Comparison of ENCODE assay signal across 13 cellular contexts in the genomic region with DNA sequence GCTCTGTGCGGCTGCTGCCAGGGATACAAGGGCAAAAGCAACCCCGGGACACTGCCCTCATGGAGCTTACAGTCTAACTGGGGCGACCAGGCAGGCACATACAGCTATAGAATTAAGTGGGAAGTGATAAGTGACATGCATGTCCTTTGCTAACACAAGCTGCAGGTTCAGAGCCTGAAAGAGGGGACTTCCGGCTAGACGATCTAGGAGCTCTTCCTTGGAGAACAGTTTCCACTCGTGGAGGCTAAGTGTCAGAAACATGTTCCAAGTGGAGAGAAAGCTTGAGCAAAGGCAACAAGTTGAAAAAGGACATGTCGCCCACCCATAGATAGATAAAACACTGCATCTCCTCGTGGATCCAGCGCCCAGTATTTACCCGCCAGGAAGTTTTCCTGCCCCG. TPM values are rescaled to one million over a fixed set of nuclear protein-coding genes. Genes with fewer than 3 reads are reported as not detected.
DNase-seq lines count a peak whose midpoint lies in the region; ATAC-seq, FAIRE-seq and TF ChIP-seq lines count a peak whose summit lies in the region.
"Had no signal": no experiment of that assay in that cellular context is flagged by ENCODE, and none has a peak within 500 bp of the region (broad histone marks: within the 10 kb centered on the region; RNA-seq: fewer than 3 reads in every experiment).

No MANE protein-coding gene starts in this region.

- H3K27ac Mint-ChIP-seq in Caco-2 (ENCODE audit: unreplicated experiment) (no peak overlapping the region), IgD-negative memory B cell (peak overlapping the region; percentile 76 to 88 (median 78))
- H3K27ac Mint-ChIP-seq: activated T-cell treated with anti-CD3 and anti-CD28 coated beads, Interleukin-2, amount 50 U/mL, for 24 hours had no signal

- H3K4me1 ChIP-seq in Caco-2 (peaks cover 17% of the 10 kb centered on the region; the same call in 1 of the 2 replicates), esophagus muscularis mucosa (peaks cover 34 to 81% (median 64%) of the 10 kb centered on the region in 4 donors), trophoblast cell (ENCODE audit: control insufficient read depth in 1 of 2, insufficient read depth in 2 of 2, low read length in 2 of 2) (peaks cover 44 to 52% of the 10 kb centered on the region in 2 experiments), kidney (ENCODE audit: control insufficient read depth in 1 of 2, insufficient read depth in 1 of 2, low read depth in 1 of 2, low read length in 2 of 2) (peaks cover 0 to 11% of the 10 kb centered on the region in 2 donors)

- CTCF ChIA-PET in Caco-2 (lab: Charles Lee), result no interaction called here

- no peaks in the 10 kb centered on the region for H3K27me3 Mint-ChIP-seq in Caco-2 (ENCODE audit: insufficient read depth, unreplicated experiment)
- peaks cover 79% of the 10 kb centered on the region for H3K27me3 Mint-ChIP-seq in IgD-negative memory B cell

- no peaks in the 10 kb centered on the region for H3K9me3 Mint-ChIP-seq in Caco-2 (ENCODE audit: unreplicated experiment)
- H3K9me3 Mint-ChIP-seq in IgD-negative memory B cell, result peaks cover 0 to 9% (median 7%) of the 10 kb centered on the region in 3 donors
- H3K9me3 Mint-ChIP-seq: activated T-cell treated with anti-CD3 and anti-CD28 coated beads, Interleukin-2, amount 50 U/mL, for 24 hours had no signal

- H3K4me2 ChIP-seq in trophoblast cell (ENCODE audit: low read length), result peak overlapping the region; percentile 74

- no peak overlapping the region for H2AFZ ChIP-seq in trophoblast cell (ENCODE audit: insufficient read depth, low read length, poor library complexity)

- no peak overlapping the region for H3K14ac ChIP-seq in trophoblast cell (ENCODE audit: low read length)

- no peak overlapping the region for H2BK120ac ChIP-seq in trophoblast cell (ENCODE audit: insufficient read depth, low read length, poor library complexity)

- H4K91ac ChIP-seq in trophoblast cell (ENCODE audit: low read depth, low read length), result peak overlapping the region; percentile 0

- no peak overlapping the region for H4K8ac ChIP-seq in trophoblast cell (ENCODE audit: low read depth, low read length)

- H3K79me2 ChIP-seq in trophoblast cell (ENCODE audit: control insufficient read depth, insufficient read depth, low read length, poor library complexity), result peaks cover 12% of the 10 kb centered on the region

- no peak for TF ChIP-seq CTCF in Caco-2 (IDR thresholded peaks at IDR 0.05; ENCODE audit: insufficient read depth in 1 of 2, low read depth in 1 of 2, low read length in 1 of 2, severe bottlenecking in 1 of 2, unreplicated experiment in 1 of 2)
- no peak for TF ChIP-seq CTCF in esophagus muscularis mucosa (IDR thresholded peaks at IDR 0.05)
- no peak for TF ChIP-seq CTCF in kidney (IDR thresholded peaks at IDR 0.05; ENCODE audit: borderline replicate concordance, extremely low read depth, insufficient read depth)

- H3K27me3 ChIP-seq in Caco-2 (replicated peaks; ENCODE audit: control insufficient read depth, insufficient read depth, low read length) (no peaks in the 10 kb centered on the region), esophagus muscularis mucosa (peaks cover 18 to 100% (median 98%) of the 10 kb centered on the region in 4 donors), trophoblast cell (ENCODE audit: insufficient read depth, low read length) (peaks cover 48% of the 10 kb centered on the region)

- H3K4me3 ChIP-seq in Caco-2 (ENCODE audit: low read depth, low read length), result peak overlapping the region; percentile 37
- peak overlapping the region in 3 of 4 donors; percentile 24 to 39 (median 36) for H3K4me3 ChIP-seq in esophagus muscularis mucosa
- peak overlapping the region; percentile 64 for H3K4me3 ChIP-seq in trophoblast cell (ENCODE audit: low read depth, low read length)
- no peak overlapping the region for H3K4me3 ChIP-seq in kidney (ENCODE audit: low read length in 2 of 2)

- no peak overlapping the region for H4K12ac ChIP-seq in trophoblast cell (ENCODE audit: low read depth, low read length)

- no peak overlapping the region for H3K23ac ChIP-seq in trophoblast cell (ENCODE audit: low read length)

- peaks cover 47% of the 10 kb centered on the region for H3K79me1 ChIP-seq in trophoblast cell (ENCODE audit: low read length)

- H3K9me3 ChIP-seq in Caco-2 (no peaks in the 10 kb centered on the region), esophagus muscularis mucosa (no peaks in the 10 kb centered on the region), trophoblast cell (ENCODE audit: insufficient read depth, low read depth, low read length) (peaks cover 12% of the 10 kb centered on the region), kidney (ENCODE audit: control insufficient read depth in 1 of 2, low read length in 2 of 2) (no peaks in the 10 kb centered on the region)
- H3K9me3 ChIP-seq: heart left ventricle had no signal

- peak overlapping the region; percentile 74 for H3K4me3 Mint-ChIP-seq in Caco-2 (ENCODE audit: unreplicated experiment)
- H3K4me3 Mint-ChIP-seq in IgD-negative memory B cell, result peak overlapping the region; percentile 41 to 74 (median 56)

- peak overlapping the region; percentile 15 for H2BK5ac ChIP-seq in trophoblast cell (ENCODE audit: low read depth, low read length, poor library complexity)

- no peak for ATAC-seq in HG03460 (IDR thresholded peaks at IDR 0.05; ENCODE audit: unreplicated experiment)

- no peak overlapping the region for H2AK5ac ChIP-seq in trophoblast cell (ENCODE audit: low read length)

- BruUV-seq in Caco-2 (replicated peaks; lab: Mats Ljungman, UMichigan), result no TSS peak

- no peak for FAIRE-seq in kidney (lab: Jason Lieb, UNC)

- peak overlapping the region; percentile 96 for H2BK12ac ChIP-seq in trophoblast cell (ENCODE audit: low read length)

- no peak overlapping the region for H3K27ac ChIP-seq in esophagus muscularis mucosa (replicated peaks in 1 of 4)
- H3K27ac ChIP-seq in trophoblast cell (ENCODE audit: low read depth, low read length), result no peak overlapping the region
- H3K27ac ChIP-seq in kidney (ENCODE audit: low read depth in 2 of 2, low read length in 2 of 2), result no peak overlapping the region

- no peaks in the 10 kb centered on the region for H3K36me3 ChIP-seq in Caco-2 (ENCODE audit: control insufficient read depth, insufficient read depth, low read length)
- no peaks in the 10 kb centered on the region for H3K36me3 ChIP-seq in esophagus muscularis mucosa
- H3K36me3 ChIP-seq in trophoblast cell (ENCODE audit: control insufficient read depth in 1 of 2, insufficient read depth in 2 of 2, low read length in 2 of 2), result no peaks in the 10 kb centered on the region
- no peaks in the 10 kb centered on the region for H3K36me3 ChIP-seq in kidney (ENCODE audit: control insufficient read depth in 1 of 2, insufficient read depth in 2 of 2, low read length in 2 of 2)
- H3K36me3 ChIP-seq: heart left ventricle had no signal

- H3K18ac ChIP-seq in trophoblast cell (ENCODE audit: low read length), result no peak overlapping the region

- H3K4me1 Mint-ChIP-seq in Caco-2 (ENCODE audit: low read depth, unreplicated experiment) (peaks cover 8% of the 10 kb centered on the region), IgD-negative memory B cell (peaks cover 17 to 40% (median 35%) of the 10 kb centered on the region in 3 donors)

- peak overlapping the region; percentile 21 for H3K9ac ChIP-seq in trophoblast cell (ENCODE audit: low read length)
- no peak overlapping the region for H3K9ac ChIP-seq in kidney (ENCODE audit: low read length in 2 of 2)

- H3K36me3 Mint-ChIP-seq in Caco-2 (ENCODE audit: insufficient read depth, unreplicated experiment) (peaks cover 4% of the 10 kb centered on the region), IgD-negative memory B cell (no peaks in the 10 kb centered on the region)

- TF ChIP-seq EP300 in esophagus muscularis mucosa (IDR thresholded peaks at IDR 0.05), result no peak

- DNase-seq in Caco-2, result no peak
- no peak for DNase-seq in esophagus muscularis mucosa (ENCODE audit: extremely low spot score)
- DNase-seq in trophoblast cell, result no peak
- DNase-seq in kidney, result no peak
- DNase-seq in iPS-NIHi7 (ENCODE audit: extremely low spot score), result no peak
- DNase-seq: NCI-H1694, NCI-H774 had no signal

- no peak overlapping the region for H3K4ac ChIP-seq in trophoblast cell (ENCODE audit: low read depth, low read length)

- intact Hi-C loops in Caco-2 (cut with micrococcal nuclease; ENCODE audit: unreplicated experiment) (loop anchor here (1.0 kb wide), 1 partner anchor 12 kb away; no protein-coding TSS in a partner anchor), esophagus muscularis mucosa (cut with DNase I) (no loop called here), kidney (cut with DNase I) (no loop called here)

- POLR2A ChIA-PET in Caco-2 (lab: Charles Lee), result interaction anchor here (0.8 kb wide), 1 partner anchor 88 kb away, joined by 4 read pairs; a partner anchor contains a TSS

- no peak for TF ChIP-seq POLR2A in esophagus muscularis mucosa (IDR thresholded peaks at IDR 0.05; ENCODE audit: low read depth)

- WGBS in esophagus muscularis mucosa, result 24% methylated on average over 11 of the region's 11 CpGs
- no CpG with 5 or more reads among the region's 11 CpGs for WGBS in trophoblast cell (ENCODE audit: extremely low coverage, insufficient coverage, insufficient read length)

RNA-seq across cellular contexts. Expression of a gene that starts 0.5 kb away (rescaled TPM):
- total RNA-seq in Caco-2 (2022) (0.37 and 0.43 TPM in 2 replicates), esophagus muscularis mucosa (under 1 TPM in 2 of 4 donors, not detected in 2; 0.19 to 0.34 TPM), kidney (not detected)
- polyA plus RNA-seq in IgD-negative memory B cell (not detected), kidney (ENCODE audit: insufficient read depth, low read depth, low replicate concordance) (not detected)
- polyA plus RNA-seq in trophoblast cell (2013), result 6.7 and 7.6 TPM in 2 replicates
- total RNA-seq: heart left ventricle, renal cortical epithelial cell, Right ventricle myocardium inferior had no signal
- polyA plus RNA-seq: heart left ventricle had no signal

Comparison
In these comparisons a context has a peak if more than half of its experiments do, and no peak if none do; other contexts are left out.
1. H3K4me3 ChIP-seq: peak in Caco-2 (single experiment), esophagus muscularis mucosa (3 of 4) and trophoblast cell (single experiment); none in kidney (0 of 2).